8 cellular contexts compared by ENCODE assay signal in the genomic region with DNA sequence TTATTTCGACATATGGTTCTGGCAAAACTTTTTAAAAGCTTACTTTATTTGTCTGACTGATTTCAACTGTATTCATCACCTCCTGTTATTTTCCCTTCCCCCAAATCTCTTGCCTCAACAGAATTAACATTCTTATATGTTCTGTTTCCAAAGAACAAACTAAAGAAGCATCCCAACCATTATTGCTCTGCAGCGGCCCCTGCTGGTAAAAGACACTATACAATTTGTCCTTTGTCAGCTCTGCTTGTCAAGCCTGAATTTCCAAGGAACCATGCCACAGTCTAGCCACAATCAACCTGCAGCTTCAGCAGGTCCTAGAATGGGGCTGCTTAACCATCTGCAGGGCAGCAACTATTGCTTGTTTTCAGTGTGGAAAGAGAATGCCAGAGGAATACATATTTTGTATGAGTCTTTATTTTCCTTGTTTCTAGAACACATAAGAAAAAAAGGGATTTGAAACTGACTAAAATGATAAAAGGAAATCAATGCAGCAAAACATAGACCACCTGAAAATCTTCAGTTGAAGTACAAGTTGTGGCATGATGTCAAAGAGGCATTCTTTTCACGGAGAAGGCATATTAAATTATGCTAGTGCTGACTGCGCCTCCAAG.
A peak's percentile ranks its signal among the peaks of the same experiment; 100 is the strongest.
DNase-seq lines count a peak whose midpoint lies in the region; ATAC-seq and TF ChIP-seq lines count a peak whose summit lies in the region.

No MANE protein-coding gene starts in this region.

- H3K4me3 ChIP-seq in AG09309 (ENCODE audit: control insufficient read depth, low read depth, low read length), result no peak overlapping the region

- no peak overlapping the region for H3K27ac Mint-ChIP-seq in neural crest cell (ENCODE audit: unreplicated experiment)
- no peak overlapping the region for H3K27ac Mint-ChIP-seq in type B pancreatic cell

- H3K36me3 Mint-ChIP-seq in neural crest cell (ENCODE audit: low read depth) (no peaks in the 10 kb centered on the region), type B pancreatic cell (no peaks in the 10 kb centered on the region)

- H3K4me1 Mint-ChIP-seq in neural crest cell, result peaks cover 11% of the 10 kb centered on the region
- peaks cover 6% of the 10 kb centered on the region for H3K4me1 Mint-ChIP-seq in type B pancreatic cell (ENCODE audit: unreplicated experiment)

- H3K27me3 Mint-ChIP-seq in neural crest cell (ENCODE audit: low read depth), result no peaks in the 10 kb centered on the region
- H3K27me3 Mint-ChIP-seq in type B pancreatic cell, result peaks cover 3% of the 10 kb centered on the region

- TF ChIP-seq CTCF in AG09309 (IDR thresholded peaks at IDR 0.05; ENCODE audit: control insufficient read depth, insufficient read depth, low read depth, low read length, missing control alignments), result peak; percentile 69
- peak; percentile 89 for TF ChIP-seq CTCF in neural crest cell (conservative IDR thresholded peaks at IDR 0.05)
- peak; percentile 93 for TF ChIP-seq CTCF in type B pancreatic cell (conservative IDR thresholded peaks at IDR 0.05)

- peak; percentile 3 for DNase-seq in AG09309 (ENCODE audit: low read depth)
- DNase-seq in NCI-H774 (lab: John Stamatoyannopoulos, UW), result peak; percentile 23
- peak; percentile 45 for DNase-seq in activated CD8-positive, alpha-beta memory T cell treated with anti-CD3 and anti-CD28 coated beads, Interleukin-2, amount 50 U/mL, for 4 hours
- peak; percentile 34 for DNase-seq in fibroblast of gingiva (ENCODE audit: low read depth)
- peak; percentile 88 for DNase-seq in neural crest cell (ENCODE audit: low read depth, low spot score)
- peak; percentile 77 for DNase-seq in type B pancreatic cell (ENCODE audit: extremely low spot score, unreplicated experiment)

- H3K9me3 Mint-ChIP-seq in neural crest cell (peaks cover 9% of the 10 kb centered on the region), type B pancreatic cell (no peaks in the 10 kb centered on the region)

- H3K4me3 Mint-ChIP-seq in neural crest cell (no peak overlapping the region), type B pancreatic cell (no peak overlapping the region)

- ATAC-seq in GM18517 (IDR thresholded peaks at IDR 0.05; ENCODE audit: unreplicated experiment), result peak; percentile 61
- peak; percentile 87 for ATAC-seq in HG03342 (IDR thresholded peaks at IDR 0.05; ENCODE audit: unreplicated experiment)

Comparison
In these comparisons a context has a peak if more than half of its experiments do, and no peak if none do; other contexts are left out.
1. DNase-seq: peak in every context shown above with its lines; median percentile 88 in neural crest cell; 77 in type B pancreatic cell; 45 in activated CD8-positive, alpha-beta memory T cell treated with anti-CD3 and anti-CD28 coated beads, Interleukin-2, amount 50 U/mL, for 4 hours; 34 in fibroblast of gingiva; 23 in NCI-H774; 3 in AG09309.